In the genomic region with DNA sequence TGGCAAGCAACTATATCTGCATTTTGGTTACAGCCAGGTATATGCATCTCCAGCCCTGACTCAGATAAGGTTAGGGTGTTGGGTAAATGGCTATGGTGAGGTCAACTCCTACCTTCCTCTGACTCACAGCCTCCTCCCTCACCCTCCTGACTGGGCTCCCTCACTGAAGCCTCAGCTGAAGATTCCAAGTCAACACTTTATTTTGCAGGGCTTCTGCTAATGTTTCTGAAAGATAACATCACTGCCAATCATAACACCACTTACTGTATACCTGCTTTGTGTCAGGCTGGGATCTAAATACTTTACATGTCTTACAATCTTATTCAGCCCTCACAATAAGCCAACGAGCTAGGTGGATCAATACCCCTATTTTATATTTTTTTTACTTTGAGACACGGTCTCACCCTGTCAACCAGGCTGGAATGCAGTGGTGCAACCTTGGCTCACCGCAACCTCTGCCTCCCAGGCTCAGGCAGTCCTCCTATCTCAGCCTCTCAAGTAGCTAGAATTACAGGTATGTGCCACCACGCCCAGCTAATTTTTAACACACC, we compare ENCODE assay signal across 1 cellular context.
TF ChIP-seq lines count a peak whose summit lies in the region.

No MANE protein-coding gene starts in this region.

TF ChIP-seq in A549, 52 proteins besides CTCF, POLR2A, EP300 and RAD21 (continued from another document):
- TF ChIP-seq HEYL (CRISPR knock-in tag; IDR thresholded peaks at IDR 0.05): no peak
- no peak for TF ChIP-seq RNF2 (IDR thresholded peaks at IDR 0.05; ENCODE audit: borderline replicate concordance, low read depth)
- no peak for TF ChIP-seq CEBPB (IDR thresholded peaks at IDR 0.05)
- TF ChIP-seq ZC3H11A (IDR thresholded peaks at IDR 0.05): no peak
- TF ChIP-seq, protein P1, sequence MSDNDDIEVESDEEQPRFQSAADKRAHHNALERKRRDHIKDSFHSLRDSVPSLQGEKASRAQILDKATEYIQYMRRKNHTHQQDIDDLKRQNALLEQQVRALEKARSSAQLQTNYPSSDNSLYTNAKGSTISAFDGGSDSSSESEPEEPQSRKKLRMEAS (IDR thresholded peaks at IDR 0.05): no peak
- TF ChIP-seq SREBF2 (IDR thresholded peaks at IDR 0.05): no peak
